16 cellular contexts compared by ENCODE assay signal in genomic region chr12:39125580-39125979, GRCh38.
DNase-seq lines count a peak whose midpoint lies in the region; ATAC-seq, FAIRE-seq and TF ChIP-seq lines count a peak whose summit lies in the region.
"Had no signal": no experiment of that assay in that cellular context is flagged by ENCODE, and none has a peak within 500 bp of the region (broad histone marks: within the 10 kb centered on the region; RNA-seq: fewer than 3 reads in every experiment).

No MANE protein-coding gene starts in this region.

- peak overlapping the region in 3 of 5 experiments; percentile 17 to 52 (median 34) for H3K27ac Mint-ChIP-seq in brain
- H3K27ac Mint-ChIP-seq: B cell; CD4-positive, alpha-beta memory T cell had no signal

- peak; percentile 21 for ATAC-seq in left colon

- peaks cover 0 to 8% (median 3%) of the 10 kb centered on the region in 5 experiments for H3K9me3 Mint-ChIP-seq in brain

- TF ChIP-seq CTCF in brain (conservative IDR thresholded peaks at IDR 0.05) (no peak), D721Med (IDR thresholded peaks at IDR 0.05; ENCODE audit: insufficient read depth, missing control alignments) (no peak)

- peaks cover 5% of the 10 kb centered on the region for H3K36me3 Mint-ChIP-seq in brain
- H3K36me3 Mint-ChIP-seq: CD4-positive, alpha-beta memory T cell had no signal

- intact Hi-C loops in left colon (cut with DNase I, micrococcal nuclease): no loop called here

- in situ Hi-C loops in KBM-7 (cut with MboI; ENCODE audit: low pct_unique_long_range_greater_than_20kb, low sequenced_read_pairs): no loop called here

- H3K4me1 Mint-ChIP-seq in brain: peaks cover 28% of the 10 kb centered on the region
- H3K4me1 Mint-ChIP-seq: B cell; CD4-positive, alpha-beta memory T cell had no signal

- peak; percentile 96 for DNase-seq in NCI-H226
- DNase-seq in left colon: no peak
- DNase-seq in renal cortical epithelial cell (ENCODE audit: low read depth): peak; percentile 14
- DNase-seq in activated CD4-positive, alpha-beta T cell treated with anti-CD3 and anti-CD28 coated beads, Interleukin-2, amount 50 U/mL, for 48 hours: no peak
- DNase-seq in KBM-7: no peak
- no peak for DNase-seq in D721Med (ENCODE audit: insufficient read length, low spot score)
- DNase-seq: CD4-positive, alpha-beta memory T cell; DMS79; IMR-90; Kasumi-1; NCI-H1417 treated with DMSO at 0.1 percent for 48 hours; NCI-H1930; NCI-H446 treated with DMSO at 0.1 percent for 48 hours; PC-9 had no signal

- no peak for FAIRE-seq in D721Med (lab: Jason Lieb, UNC)

- H3K4me3 Mint-ChIP-seq in brain: no peak overlapping the region
- H3K4me3 Mint-ChIP-seq: B cell; CD4-positive, alpha-beta memory T cell had no signal

- no peaks in the 10 kb centered on the region for H3K27me3 Mint-ChIP-seq in brain
- H3K27me3 Mint-ChIP-seq: B cell had no signal

Comparison
In these comparisons a context has a peak if more than half of its experiments do, and no peak if none do; other contexts are left out.
1. DNase-seq: peak in NCI-H226 (single experiment) and renal cortical epithelial cell (single experiment); none in left colon (0 of 2), activated CD4-positive, alpha-beta T cell treated with anti-CD3 and anti-CD28 coated beads, Interleukin-2, amount 50 U/mL, for 48 hours (0 of 2), KBM-7 (single experiment) and D721Med (single experiment).